In genomic region chr11:28585007-28585406, GRCh38 we compare ENCODE assay signal across 24 cellular contexts.
DNase-seq lines count a peak whose midpoint lies in the region.
"Had no signal": no experiment of that assay in that cellular context is flagged by ENCODE, and none has a peak within 500 bp of the region (broad histone marks: within the 10 kb centered on the region; RNA-seq: fewer than 3 reads in every experiment).

No MANE protein-coding gene starts in this region.

- peak overlapping the region; percentile 44 for H3K27ac ChIP-seq in epithelial cell of prostate
- H3K27ac ChIP-seq: adrenal gland, HL-60, spleen, thyroid gland had no signal

- DNase-seq in EH (ENCODE audit: low read depth), result peak; percentile 77
- peak; percentile 49 for DNase-seq in NCI-H226
- DNase-seq in epithelial cell of prostate (ENCODE audit: low read depth, low spot score), result peak; percentile 22
- DNase-seq in kidney tubule cell (ENCODE audit: low spot score), result peak; percentile 80
- DNase-seq in SKM-1 (lab: John Stamatoyannopoulos, UW; ENCODE audit: unreplicated experiment), result no peak
- no peak for DNase-seq in NCI-H146 treated with DMSO at 0.1 percent for 48 hours (lab: John Stamatoyannopoulos, UW; ENCODE audit: unreplicated experiment)
- no peak for DNase-seq in DMS79 (lab: John Stamatoyannopoulos, UW)
- no peak for DNase-seq in epidermal melanocyte (ENCODE audit: insufficient read length, low spot score)
- DNase-seq: activated CD4-positive, CD25-positive, alpha-beta regulatory T cell treated with anti-CD3 and anti-CD28 coated beads, Interleukin-2, amount 50 U/mL, for 72 hours; activated CD8-positive, alpha-beta T cell treated with anti-CD3 and anti-CD28 coated beads, Interleukin-2, amount 10 ng/mL, durations not matched to agents 7 days and 5 days; adrenal gland; CD4-positive, alpha-beta memory T cell; left cardiac atrium; MM.1S; NCI-H1436 treated with DMSO at 0.1 percent for 48 hours; NCI-H2171 treated with DMSO at 0.1 percent for 48 hours; NCI-H69; retina; SHP77; spleen; stimulated activated CD4-positive, alpha-beta T cell treated with anti-CD3 and anti-CD28 coated beads, Interleukin-4, amount 100 ng/mL, for 4 hours; stimulated activated naive CD8-positive, alpha-beta T cell treated with anti-CD3 and anti-CD28 coated beads, Interleukin-15, Interleukin-2, amounts not matched to agents 100 U/mL and 50 U/mL, for 24 hours; thyroid gland had no signal

Comparison
In these comparisons a context has a peak if more than half of its experiments do, and no peak if none do; other contexts are left out.
1. DNase-seq: peak in EH (single experiment), NCI-H226 (single experiment), epithelial cell of prostate (single experiment) and kidney tubule cell (single experiment); none in SKM-1 (single experiment), NCI-H146 treated with DMSO at 0.1 percent for 48 hours (single experiment), DMS79 (single experiment) and epidermal melanocyte (single experiment).